Comparison of ENCODE assay signal across 8 cellular contexts in the genomic region with DNA sequence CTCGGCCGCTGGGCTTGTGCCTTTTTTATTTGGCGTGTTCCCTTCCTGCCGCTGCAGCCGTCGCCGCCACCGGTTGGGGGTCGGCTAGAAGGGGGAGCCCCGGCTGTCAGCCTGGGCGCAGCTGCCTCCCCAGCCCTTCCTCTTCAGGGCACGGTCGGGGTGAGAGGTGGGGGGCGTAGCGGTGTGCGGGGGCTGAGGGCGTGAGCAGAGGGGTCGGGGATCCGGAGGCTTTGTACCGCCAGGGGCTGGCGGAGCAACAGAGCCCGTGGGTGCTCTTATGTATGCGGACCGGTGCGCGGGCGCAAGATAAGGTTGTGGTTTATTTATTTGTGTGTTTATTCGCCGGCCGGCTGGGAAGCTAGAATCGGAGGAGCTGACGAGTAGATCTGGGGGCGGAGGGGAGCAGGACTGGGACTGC. TPM values are rescaled to one million over a fixed set of nuclear protein-coding genes. Genes with fewer than 3 reads are reported as not detected.
A peak's percentile ranks its signal among the peaks of the same experiment; 100 is the strongest.
DNase-seq lines count a peak whose midpoint lies in the region; ATAC-seq and TF ChIP-seq lines count a peak whose summit lies in the region.

No MANE protein-coding gene starts in this region.

- CTCF ChIA-PET in SK-N-SH (lab: Yijun Ruan, JAX), result interaction anchor here (0.7 to 1.6 kb wide), 4 partner anchors 51 to 204 kb away, joined by 3 to 9 read pairs (median 4); no protein-coding TSS in a partner anchor

- POLR2A ChIA-PET in SK-N-SH (lab: Yijun Ruan, JAX), result no interaction called here

- H3K36me3 ChIP-seq in SK-N-SH (replicated peaks in 1 of 2; ENCODE audit: control insufficient read depth in 1 of 2, insufficient read depth in 2 of 2, low read length in 1 of 2) (no peaks in the 10 kb centered on the region), neuronal stem cell (replicated peaks in 1 of 2; ENCODE audit: control insufficient read depth in 2 of 2, insufficient read depth in 2 of 2, low read length in 2 of 2) (peaks cover 15 to 21% of the 10 kb centered on the region in 2 donors), HAP-1 (replicated peaks) (no peaks in the 10 kb centered on the region)

- H3K79me1 ChIP-seq in neuronal stem cell (ENCODE audit: low read depth, low read length), result peaks cover 13% of the 10 kb centered on the region

- no peaks in the 10 kb centered on the region for H3K9me2 ChIP-seq in SK-N-SH

- WGBS in SK-N-SH (ENCODE audit: low lambda C conversion rate), result 0% methylated on average over 9 of the region's 33 CpGs
- WGBS in neuronal stem cell (ENCODE audit: extremely low coverage in 2 of 2, insufficient read length in 2 of 2, insufficient replicate concordance in 1 of 2), 2 donors, result no CpG with 5 or more reads among the region's 33 CpGs

- no peak overlapping the region for H2BK12ac ChIP-seq in neuronal stem cell (ENCODE audit: low read length)

- peak overlapping the region; percentile 99 for H2BK5ac ChIP-seq in neuronal stem cell (ENCODE audit: low read length)

- peak overlapping the region; percentile 97 for H2AK5ac ChIP-seq in neuronal stem cell (ENCODE audit: low read depth, low read length)

- no peak overlapping the region for H3K4ac ChIP-seq in neuronal stem cell (ENCODE audit: low read length)

- peak overlapping the region; percentile 24 for H4K91ac ChIP-seq in neuronal stem cell (ENCODE audit: low read depth, low read length, poor library complexity)

- H3K9me3 ChIP-seq in SK-N-SH (no peaks in the 10 kb centered on the region), neuronal stem cell (replicated peaks in 1 of 2; ENCODE audit: control insufficient read depth in 2 of 2, insufficient read depth in 1 of 2, low read depth in 1 of 2, low read length in 2 of 2) (peaks cover 0 to 7% of the 10 kb centered on the region in 2 donors), HAP-1 (no peaks in the 10 kb centered on the region)

- in situ Hi-C loops in HAP-1 (cut with MboI; ENCODE audit: low sequenced_read_pairs), result no loop called here

- no peaks in the 10 kb centered on the region for H3K79me2 ChIP-seq in SK-N-SH (ENCODE audit: insufficient read depth)

- H3K4me3 ChIP-seq in SK-N-SH (ENCODE audit: low read depth in 2 of 2, low read length in 1 of 2) (peak overlapping the region in 1 of 2 experiments; percentile 62; a peak in 2 of 4 replicates), fibroblast of the aortic adventitia (ENCODE audit: low read depth, low read length) (peak overlapping the region; percentile 65), neuronal stem cell (ENCODE audit: low read length in 2 of 2) (peak overlapping the region; percentile 95 to 97), HAP-1 (no peak overlapping the region; the same call in 1 of the 2 replicates)

- H3K23ac ChIP-seq in neuronal stem cell (ENCODE audit: low read depth, low read length, poor library complexity), result peak overlapping the region; percentile 92

- H3K4me2 ChIP-seq in SK-N-SH, result peak overlapping the region; percentile 84
- H3K4me2 ChIP-seq in neuronal stem cell (ENCODE audit: insufficient read depth, low read length, poor library complexity, severe bottlenecking), result peak overlapping the region; percentile 91

- no peak for TF ChIP-seq EP300 in SK-N-SH (IDR thresholded peaks at IDR 0.05; ENCODE audit: borderline replicate concordance in 1 of 2, low read depth in 1 of 2, low read length in 1 of 2)

- no peak for TF ChIP-seq CTCF in SK-N-SH (IDR thresholded peaks at IDR 0.05)
- TF ChIP-seq CTCF in fibroblast of the aortic adventitia (IDR thresholded peaks at IDR 0.05; ENCODE audit: insufficient read depth, low read length), result no peak

- H3K27me3 ChIP-seq in SK-N-SH (ENCODE audit: insufficient read depth), result peaks cover 66% of the 10 kb centered on the region
- no peaks in the 10 kb centered on the region for H3K27me3 ChIP-seq in neuronal stem cell (ENCODE audit: control insufficient read depth in 3 of 3, insufficient read depth in 3 of 3, low read depth in 1 of 3, low read length in 3 of 3)
- H3K27me3 ChIP-seq in HAP-1 (ENCODE audit: low read depth), result peaks cover 67% of the 10 kb centered on the region

- no peak overlapping the region for H2AFZ ChIP-seq in SK-N-SH (ENCODE audit: low read depth)
- peak overlapping the region; percentile 87 for H2AFZ ChIP-seq in neuronal stem cell (ENCODE audit: low read length)

- H4K8ac ChIP-seq in neuronal stem cell (ENCODE audit: low read depth, low read length), result no peak overlapping the region

- H3F3A ChIP-seq in SK-N-SH (replicated peaks; ENCODE audit: insufficient read depth), result no peaks in the 10 kb centered on the region

- TF ChIP-seq RAD21 in SK-N-SH (IDR thresholded peaks at IDR 0.05; ENCODE audit: low read length), result no peak

- H3K9ac ChIP-seq in SK-N-SH (no peak overlapping the region), neuronal stem cell (ENCODE audit: low read depth, low read length, poor library complexity) (peak overlapping the region; percentile 100)

- H2BK15ac ChIP-seq in neuronal stem cell (ENCODE audit: low read length), result peak overlapping the region; percentile 86

- DNase-seq in SK-N-SH (no peak), fibroblast of the aortic adventitia (ENCODE audit: low read depth) (no peak), neuronal stem cell (ENCODE audit: low spot score) (no peak), HAP-1 (ENCODE audit: low spot score in 2 of 2) (no peak)
- DNase-seq in activated T-cell treated with anti-CD3 and anti-CD28 coated beads, Interleukin-2, amount 50 U/mL, for 1 hour, result peak; percentile 43

- peak overlapping the region; percentile 95 for H3K14ac ChIP-seq in neuronal stem cell (ENCODE audit: low read length)

- H3K27ac ChIP-seq in SK-N-SH (ENCODE audit: low read depth in 2 of 2, low read length in 1 of 2) (no peak overlapping the region), neuronal stem cell (replicated peaks; ENCODE audit: low read length) (peak overlapping the region; percentile 87)

- H3K4me1 ChIP-seq in SK-N-SH (ENCODE audit: control insufficient read depth in 1 of 2, insufficient read depth in 2 of 2, low read depth in 1 of 2, low read length in 1 of 2) (peaks cover 0 to 9% of the 10 kb centered on the region in 2 experiments; a peak in 2 of 4 replicates), neuronal stem cell (ENCODE audit: control insufficient read depth in 2 of 2, insufficient read depth in 1 of 2, low read depth in 1 of 2, low read length in 2 of 2) (peaks cover 14 to 36% of the 10 kb centered on the region in 2 donors), HAP-1 (no peaks in the 10 kb centered on the region)

- peak overlapping the region; percentile 44 for H2BK120ac ChIP-seq in neuronal stem cell (ENCODE audit: low read depth, low read length)

- H4K20me1 ChIP-seq in SK-N-SH (ENCODE audit: insufficient read depth), result no peaks in the 10 kb centered on the region

- peak overlapping the region; percentile 100 for H3K18ac ChIP-seq in neuronal stem cell (ENCODE audit: low read length)

- ATAC-seq in SK-N-SH treated with all-trans-retinoic acid at 6 μM for 48 hours (no peak), HG03342 (IDR thresholded peaks at IDR 0.05; ENCODE audit: unreplicated experiment) (no peak), HG02610 (IDR thresholded peaks at IDR 0.05; ENCODE audit: unreplicated experiment) (no peak)

TF ChIP-seq in SK-N-SH, 30 proteins besides CTCF, POLR2A, EP300 and RAD21 (continues in another document):
- TF ChIP-seq, protein P1, sequence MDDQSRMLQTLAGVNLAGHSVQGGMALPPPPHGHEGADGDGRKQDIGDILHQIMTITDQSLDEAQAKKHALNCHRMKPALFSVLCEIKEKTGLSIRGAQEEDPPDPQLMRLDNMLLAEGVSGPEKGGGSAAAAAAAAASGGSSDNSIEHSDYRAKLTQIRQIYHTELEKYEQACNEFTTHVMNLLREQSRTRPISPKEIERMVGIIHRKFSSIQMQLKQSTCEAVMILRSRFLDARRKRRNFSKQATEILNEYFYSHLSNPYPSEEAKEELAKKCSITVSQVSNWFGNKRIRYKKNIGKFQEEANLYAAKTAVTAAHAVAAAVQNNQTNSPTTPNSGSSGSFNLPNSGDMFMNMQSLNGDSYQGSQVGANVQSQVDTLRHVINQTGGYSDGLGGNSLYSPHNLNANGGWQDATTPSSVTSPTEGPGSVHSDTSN (IDR thresholded peaks at IDR 0.05), result no peak
- TF ChIP-seq GATA2 (CRISPR knock-in tag; IDR thresholded peaks at IDR 0.05) (no peak), RCOR1 (IDR thresholded peaks at IDR 0.05; ENCODE audit: low read length) (no peak), RXRA (IDR thresholded peaks at IDR 0.05; ENCODE audit: borderline replicate concordance, low read depth) (no peak), EZH2phosphoT487 (IDR thresholded peaks at IDR 0.05; ENCODE audit: borderline replicate concordance, low read depth) (no peak), NFIC (IDR thresholded peaks at IDR 0.05; ENCODE audit: borderline replicate concordance) (no peak), POLR2AphosphoS5 (IDR thresholded peaks at IDR 0.05; ENCODE audit: low read depth, low read length) (no peak)

TF ChIP-seq in SK-N-SH treated with all-trans-retinoic acid at 6 μM for 48 hours, 23 proteins besides CTCF, POLR2A, EP300 and RAD21:
- TF ChIP-seq ZNF70 (CRISPR knock-in tag; IDR thresholded peaks at IDR 0.05) (no peak), ZFP3 (CRISPR knock-in tag; IDR thresholded peaks at IDR 0.05) (no peak)

RNA-seq across cellular contexts. Expression of a gene that starts 0.5 kb away (rescaled TPM):
- polyA plus RNA-seq in SK-N-SH (2012; rRNA removed), result not detected in 2 replicates
- polyA plus RNA-seq in SK-N-SH (2012; cell fraction: cytosol; rRNA removed), result not detected in 2 replicates
- not detected in 2 replicates for polyA plus RNA-seq in SK-N-SH (2012; cell fraction: nucleus; rRNA removed)
- total RNA-seq in fibroblast of the aortic adventitia (ENCODE audit: low replicate concordance), result 0.27 and 0.41 TPM in 2 replicates
- 18.2 TPM for polyA plus RNA-seq in neuronal stem cell (2013, experiment 1 of 2)
- polyA plus RNA-seq in neuronal stem cell (2013, experiment 2 of 2), result 19.2 TPM
